1 cellular context compared by ENCODE assay signal in genomic region chr5:93649234-93649900, GRCh38.
TF ChIP-seq lines count a peak whose summit lies in the region.

No MANE protein-coding gene starts in this region.

TF ChIP-seq in GM23338, 12 proteins besides CTCF, POLR2A, EP300 and RAD21 (continued from another document):
- no peak for TF ChIP-seq ZNF462 (CRISPR knock-in tag; IDR thresholded peaks at IDR 0.05)
